Comparison of ENCODE assay signal across 18 cellular contexts in genomic region chr3:13492976-13493866, GRCh38. TPM values are rescaled to one million over a fixed set of nuclear protein-coding genes. Genes with fewer than 3 reads are reported as not detected.
DNase-seq lines count a peak whose midpoint lies in the region; ATAC-seq and TF ChIP-seq lines count a peak whose summit lies in the region.
"Had no signal": no experiment of that assay in that cellular context is flagged by ENCODE, and none has a peak within 500 bp of the region (broad histone marks: within the 10 kb centered on the region; RNA-seq: fewer than 3 reads in every experiment).

No MANE protein-coding gene starts in this region.

- peaks cover 22% of the 10 kb centered on the region for H3K4me1 ChIP-seq in left ventricle myocardium inferior
- no peaks in the 10 kb centered on the region for H3K4me1 ChIP-seq in mucosa of descending colon (ENCODE audit: low read depth)
- H3K4me1 ChIP-seq in upper lobe of right lung, result peaks cover 6% of the 10 kb centered on the region

- H3K9me3 ChIP-seq in left ventricle myocardium inferior (replicated peaks) (peaks cover 19% of the 10 kb centered on the region), mucosa of descending colon (no peaks in the 10 kb centered on the region), upper lobe of right lung (no peaks in the 10 kb centered on the region)
- H3K9me3 ChIP-seq: MG63 had no signal

- ATAC-seq in Right ventricle myocardium inferior (no peak), mucosa of descending colon (no peak), upper lobe of right lung (no peak)

- intact Hi-C loops in left ventricle myocardium inferior (cut with micrococcal nuclease) (no loop called here), Right ventricle myocardium inferior (cut with DNase I) (no loop called here), mucosa of descending colon (cut with DNase I, micrococcal nuclease) (no loop called here), upper lobe of right lung (cut with DNase I) (no loop called here)

- H3K4me3 ChIP-seq in left ventricle myocardium inferior, result no peak overlapping the region
- no peak overlapping the region for H3K4me3 ChIP-seq in mucosa of descending colon
- no peak overlapping the region for H3K4me3 ChIP-seq in upper lobe of right lung
- H3K4me3 ChIP-seq: MG63, PC-9 had no signal

- no peak overlapping the region for H3K27ac ChIP-seq in left ventricle myocardium inferior (replicated peaks)
- peak overlapping the region; percentile 97 for H3K27ac ChIP-seq in cingulate gyrus (ENCODE audit: low read depth, low read length)
- no peak overlapping the region for H3K27ac ChIP-seq in upper lobe of right lung
- H3K27ac ChIP-seq: PC-9 had no signal

- no peaks in the 10 kb centered on the region for H3K27me3 ChIP-seq in left ventricle myocardium inferior (ENCODE audit: low read depth)
- no peaks in the 10 kb centered on the region for H3K27me3 ChIP-seq in upper lobe of right lung
- H3K27me3 ChIP-seq: MG63 had no signal

- no peak for TF ChIP-seq CTCF in left ventricle myocardium inferior (IDR thresholded peaks at IDR 0.05; ENCODE audit: borderline replicate concordance)
- TF ChIP-seq CTCF in mucosa of descending colon (IDR thresholded peaks at IDR 0.05), result no peak
- TF ChIP-seq CTCF in upper lobe of right lung (IDR thresholded peaks at IDR 0.05), result no peak

- H3K36me3 ChIP-seq in left ventricle myocardium inferior, result peaks cover 19% of the 10 kb centered on the region
- no peaks in the 10 kb centered on the region for H3K36me3 ChIP-seq in mucosa of descending colon (ENCODE audit: low read depth)
- H3K36me3 ChIP-seq in upper lobe of right lung, result no peaks in the 10 kb centered on the region
- H3K36me3 ChIP-seq: MG63 had no signal

- peak; percentile 11 for DNase-seq in left ventricle myocardium inferior
- DNase-seq in Right ventricle myocardium inferior (ENCODE audit: missing footprints), result no peak
- DNase-seq in mucosa of descending colon, result peak in 2 of 3 donors; percentile 12 to 15
- peak; percentile 51 for DNase-seq in upper lobe of right lung
- DNase-seq in medulla oblongata (ENCODE audit: extremely low spot score), result no peak
- DNase-seq in NAMALWA (ENCODE audit: low spot score), result no peak
- DNase-seq in NCI-H748 (lab: John Stamatoyannopoulos, UW; ENCODE audit: unreplicated experiment), result no peak
- DNase-seq: CD4-positive, alpha-beta T cell; DND-41; GDM1; H9; MG63; NCI-H1105 treated with DMSO at 0.1 percent for 48 hours; NCI-H187; NCI-H446; NCI-H774; PC-9 had no signal

RNA-seq across cellular contexts. Expression of gene HDAC11, which starts 13.1 kb away (rescaled TPM):
- total RNA-seq in left ventricle myocardium inferior, result 34.3 TPM
- total RNA-seq in Right ventricle myocardium inferior, result 37.5 TPM
- total RNA-seq in mucosa of descending colon, result 10 to 100 TPM; 23.0 to 28.7 (median 25.3) TPM
- 15.0 TPM for total RNA-seq in upper lobe of right lung

RNA-seq across cellular contexts. Expression of gene FBLN2, which starts 55.7 kb away (rescaled TPM):
- total RNA-seq in left ventricle myocardium inferior (56.7 TPM), Right ventricle myocardium inferior (81.1 TPM), mucosa of descending colon (10 to 100 TPM; 10.2 to 48.9 (median 30.5) TPM), upper lobe of right lung (32.9 TPM)

Comparison
In these comparisons a context has a peak if more than half of its experiments do, and no peak if none do; other contexts are left out.
1. DNase-seq: peak in left ventricle myocardium inferior (single experiment), mucosa of descending colon (2 of 3) and upper lobe of right lung (single experiment); none in Right ventricle myocardium inferior (single experiment), medulla oblongata (single experiment), NAMALWA (single experiment) and NCI-H748 (single experiment).